17 cellular contexts compared by ENCODE assay signal in the genomic region with DNA sequence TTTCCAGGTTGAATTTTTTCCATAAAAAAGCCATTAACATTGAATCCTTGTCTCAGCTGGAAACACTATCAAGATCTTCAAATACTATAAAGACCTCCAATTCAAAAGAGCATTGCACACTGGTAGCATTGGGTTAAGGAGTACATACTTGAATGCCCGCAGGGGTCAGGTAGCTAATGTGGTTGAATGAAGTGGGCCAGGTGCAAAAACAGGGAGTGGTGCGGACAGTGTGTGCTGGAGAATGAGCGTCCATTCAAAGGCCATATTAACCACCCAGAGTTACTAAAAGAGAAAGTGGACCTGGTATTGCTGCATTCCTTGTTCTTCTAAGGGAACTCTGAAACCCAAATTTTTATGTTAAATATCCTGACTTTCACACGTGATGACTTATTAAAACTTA.
DNase-seq lines count a peak whose midpoint lies in the region; ATAC-seq and TF ChIP-seq lines count a peak whose summit lies in the region.
"Had no signal": no experiment of that assay in that cellular context is flagged by ENCODE, and none has a peak within 500 bp of the region (broad histone marks: within the 10 kb centered on the region; RNA-seq: fewer than 3 reads in every experiment).

No MANE protein-coding gene starts in this region.

- TF ChIP-seq CTCF in adrenal gland (IDR thresholded peaks at IDR 0.05) = no peak

- H3K4me3 ChIP-seq in adrenal gland = no peak overlapping the region
- H3K4me3 ChIP-seq: BLaER1, GM12878, GM23248 had no signal

- TF ChIP-seq POLR2A in adrenal gland (IDR thresholded peaks at IDR 0.05) = no peak

- DNase-seq in NCI-H2107 treated with DMSO at 0.1 percent for 48 hours (lab: John Stamatoyannopoulos, UW; ENCODE audit: unreplicated experiment) = peak; percentile 21
- no peak for DNase-seq in NCI-H2107 (lab: John Stamatoyannopoulos, UW)
- DNase-seq in NCI-H146 treated with DMSO at 0.1 percent for 48 hours (lab: John Stamatoyannopoulos, UW; ENCODE audit: unreplicated experiment) = peak; percentile 63
- peak; percentile 59 for DNase-seq in NCI-H748 (lab: John Stamatoyannopoulos, UW; ENCODE audit: unreplicated experiment)
- DNase-seq in sciatic nerve (ENCODE audit: low spot score) = no peak
- no peak for DNase-seq in globus pallidus (ENCODE audit: low spot score)
- no peak for DNase-seq in adrenal gland
- DNase-seq in Right ventricle myocardium inferior (ENCODE audit: missing footprints) = no peak
- DNase-seq: 8988T; AML-193; CD8-positive, alpha-beta memory T cell; DMS53; GM23248 had no signal

- WGBS in adrenal gland, 4 donors = 82 to 96% (median 91%) methylated on average over 4 of the region's 4 CpGs

- no peaks in the 10 kb centered on the region for H3K36me3 ChIP-seq in adrenal gland (replicated peaks in 1 of 2)

- no peaks in the 10 kb centered on the region for H3K27me3 ChIP-seq in adrenal gland

- no peaks in the 10 kb centered on the region for H3K9me3 ChIP-seq in adrenal gland (replicated peaks in 1 of 3)
- H3K9me3 ChIP-seq: BLaER1 had no signal

- no peak overlapping the region for H3K27ac ChIP-seq in adrenal gland
- H3K27ac ChIP-seq: BLaER1, GM23248, HL-60 had no signal

- intact Hi-C loops in sciatic nerve (cut with DNase I) = no loop called here
- intact Hi-C loops in adrenal gland (cut with DNase I) = no loop called here
- intact Hi-C loops in Right ventricle myocardium inferior (cut with DNase I) = no loop called here

- peak; percentile 55 for ATAC-seq in sciatic nerve
- no peak for ATAC-seq in Right ventricle myocardium inferior
- ATAC-seq: GM12878, HCT116 had no signal

- no peaks in the 10 kb centered on the region for H3K4me1 ChIP-seq in adrenal gland (replicated peaks in 1 of 2)
- H3K4me1 ChIP-seq: BLaER1 had no signal

Comparison
In these comparisons a context has a peak if more than half of its experiments do, and no peak if none do; other contexts are left out.
1. DNase-seq: peak in NCI-H2107 treated with DMSO at 0.1 percent for 48 hours (single experiment), NCI-H146 treated with DMSO at 0.1 percent for 48 hours (single experiment) and NCI-H748 (single experiment); none in NCI-H2107 (single experiment), sciatic nerve (single experiment), globus pallidus (single experiment), adrenal gland (0 of 7) and Right ventricle myocardium inferior (single experiment).